In genomic region chr14:92613008-92613658, GRCh38 we compare ENCODE assay signal across 8 cellular contexts.
DNase-seq lines count a peak whose midpoint lies in the region; ATAC-seq, FAIRE-seq and TF ChIP-seq lines count a peak whose summit lies in the region.

No MANE protein-coding gene starts in this region.

- H3K4me1 Mint-ChIP-seq in T-helper 17 cell = peaks cover 45% of the 10 kb centered on the region

- no peaks in the 10 kb centered on the region for H3K27me3 Mint-ChIP-seq in T-helper 17 cell

- in situ Hi-C loops in HepG2 (cut with HindIII; ENCODE audit: extremely low pct_ligation_motif_present, low pct_unique_long_range_greater_than_20kb) = no loop called here

- H3K9me3 ChIP-seq in T-helper 17 cell (ENCODE audit: control insufficient read depth, low read length, poor library complexity, severe bottlenecking) (no peaks in the 10 kb centered on the region), ascending aorta (no peaks in the 10 kb centered on the region), HepG2 (ENCODE audit: low read length) (no peaks in the 10 kb centered on the region)

- H3K36me3 Mint-ChIP-seq in T-helper 17 cell (ENCODE audit: low read depth) = no peaks in the 10 kb centered on the region

- CTCF ChIA-PET in HepG2 (lab: Yijun Ruan, JAX; ENCODE audit: low intra/inter-chr PET ratio, low total read pairs) = no interaction called here

- H3K4me2 ChIP-seq in HepG2 (ENCODE audit: low read depth, low read length) = no peak overlapping the region

- BruUV-seq in HepG2 (replicated peaks; lab: Mats Ljungman, UMichigan) = no TSS peak

- H3K27ac ChIP-seq in 22Rv1 = no peak overlapping the region
- no peak overlapping the region for H3K27ac ChIP-seq in ascending aorta
- no peak overlapping the region for H3K27ac ChIP-seq in HepG2 (ENCODE audit: extremely low read length, insufficient read depth, low read length)

- no peaks in the 10 kb centered on the region for H3K79me2 ChIP-seq in HepG2 (ENCODE audit: insufficient read depth, low read length)

- H3K4me3 ChIP-seq in ascending aorta (no peak overlapping the region), HepG2 (replicated peaks in 1 of 3; ENCODE audit: insufficient read depth in 1 of 3, low read depth in 2 of 3, low read length in 3 of 3) (no peak overlapping the region)

- DNase-seq in GM19240 (ENCODE audit: insufficient read length, low spot score) (peak; percentile 29), T-helper 17 cell (peak; percentile 24 to 54 (median 41)), ascending aorta (ENCODE audit: low spot score in 2 of 2) (no peak), HepG2 (ENCODE audit: low spot score) (peak; percentile 20)
- peak; percentile 28 to 36 for DNase-seq in stimulated activated CD8-positive, alpha-beta memory T cell treated with anti-CD3 and anti-CD28 coated beads, Interleukin-7, amount 100 ng/mL, for 4 hours (ENCODE audit: low read depth in 2 of 2)

- peaks cover 0 to 9% of the 10 kb centered on the region in 2 donors for H3K36me3 ChIP-seq in ascending aorta
- H3K36me3 ChIP-seq in HepG2 (replicated peaks in 1 of 2; ENCODE audit: control insufficient read depth in 1 of 2, insufficient read depth in 2 of 2, low read length in 2 of 2) = no peaks in the 10 kb centered on the region; a peak in 1 of 5 replicates

- peak; percentile 18 for FAIRE-seq in HepG2 (lab: Jason Lieb, UNC)

- TF ChIP-seq POLR2A in HepG2 (IDR thresholded peaks at IDR 0.05; ENCODE audit: insufficient read depth in 1 of 2, low read depth in 2 of 2, low read length in 2 of 2) = no peak

- TF ChIP-seq EP300 in HepG2 (IDR thresholded peaks at IDR 0.05; ENCODE audit: low read depth in 2 of 2, low read length in 2 of 2) (no peak), HepG2 (CRISPR knock-in tag; IDR thresholded peaks at IDR 0.05; ENCODE audit: borderline replicate concordance) (no peak)

- TF ChIP-seq CTCF in 22Rv1 (IDR thresholded peaks at IDR 0.05) = peak; percentile 90
- TF ChIP-seq CTCF in ascending aorta (IDR thresholded peaks at IDR 0.05) = peak in 2 of 3 experiments; percentile 60 to 62
- TF ChIP-seq CTCF in HepG2 (CRISPR knock-in tag; IDR thresholded peaks at IDR 0.05) = peak; percentile 80

- H3K4me3 Mint-ChIP-seq in T-helper 17 cell = no peak overlapping the region

- WGBS in HepG2 (ENCODE audit: low lambda C conversion rate) = 67% methylated on average over 11 of the region's 11 CpGs

- H3K27me3 ChIP-seq in ascending aorta (no peaks in the 10 kb centered on the region), HepG2 (ENCODE audit: control insufficient read depth in 1 of 2, insufficient read depth in 2 of 2, low read length in 2 of 2) (no peaks in the 10 kb centered on the region)

- no peaks in the 10 kb centered on the region for H3K4me1 ChIP-seq in ascending aorta
- H3K4me1 ChIP-seq in HepG2 (ENCODE audit: insufficient read depth, low read length) = no peaks in the 10 kb centered on the region

- H3K9ac ChIP-seq in HepG2 (ENCODE audit: insufficient read depth, low read depth, low read length) = no peak overlapping the region

- H2AFZ ChIP-seq in HepG2 (ENCODE audit: low read length) = no peak overlapping the region

- H3K27ac Mint-ChIP-seq in T-helper 17 cell = peak overlapping the region; percentile 94

- ATAC-seq in T-helper 17 cell (peak; percentile 22), HepG2 (peak; percentile 93), GM18502 (IDR thresholded peaks at IDR 0.05; ENCODE audit: poor library complexity, unreplicated experiment) (no peak), HG02840 (IDR thresholded peaks at IDR 0.05; ENCODE audit: low FRiP score, unreplicated experiment) (no peak)

- no peaks in the 10 kb centered on the region for H4K20me1 ChIP-seq in HepG2 (ENCODE audit: insufficient read depth, low read length)

- TF ChIP-seq RAD21 in HepG2 (CRISPR knock-in tag; IDR thresholded peaks at IDR 0.05) = peak; percentile 36; the same call in 1 of the 2 replicates

- POLR2A ChIA-PET in HepG2 (lab: Yijun Ruan, JAX) = no interaction called here

- intact Hi-C loops in ascending aorta (cut with DNase I) = no loop called here
- intact Hi-C loops in HepG2 (cut with micrococcal nuclease; ENCODE audit: unreplicated experiment) = no loop called here

TF ChIP-seq in HepG2, 621 proteins besides CTCF, POLR2A, EP300 and RAD21 (continues in another document):
- TF ChIP-seq XRCC5 (optimal IDR thresholded peaks at IDR 0.05; ENCODE audit: low read length) (peak; percentile 75), ISL2 (CRISPR knock-in tag; IDR thresholded peaks at IDR 0.05) (no peak), SALL1 (CRISPR knock-in tag; IDR thresholded peaks at IDR 0.05) (peak; percentile 32; the same call in 1 of the 2 replicates), LRRFIP1 (CRISPR knock-in tag; conservative IDR thresholded peaks at IDR 0.05) (no peak), STAG1 (CRISPR knock-in tag; IDR thresholded peaks at IDR 0.05) (peak; percentile 78), SP4 (CRISPR knock-in tag; IDR thresholded peaks at IDR 0.05) (no peak), ZC3H13 (CRISPR knock-in tag; IDR thresholded peaks at IDR 0.05) (no peak), ZNF230 (CRISPR knock-in tag; IDR thresholded peaks at IDR 0.05) (no peak), TEAD3 (CRISPR knock-in tag; optimal IDR thresholded peaks at IDR 0.05; ENCODE audit: borderline replicate concordance) (peak; percentile 13), SMC3 (IDR thresholded peaks at IDR 0.05; ENCODE audit: low read length) (peak; percentile 48), ZNF552 (CRISPR knock-in tag; IDR thresholded peaks at IDR 0.05; ENCODE audit: borderline replicate concordance) (no peak), HNF1B (CRISPR knock-in tag; IDR thresholded peaks at IDR 0.05) (0 out of 2 replicates have a peak, but pooled peaks have one; percentile 23), ZNF891 (CRISPR knock-in tag; IDR thresholded peaks at IDR 0.05) (no peak), ETS1 (CRISPR knock-in tag; IDR thresholded peaks at IDR 0.05) (no peak), HNRNPL (IDR thresholded peaks at IDR 0.05; ENCODE audit: low read depth, low read length) (peak; percentile 78; the same call in 1 of the 2 replicates), ZNF569 (CRISPR knock-in tag; IDR thresholded peaks at IDR 0.05; ENCODE audit: borderline replicate concordance) (no peak), ZNF574 (CRISPR knock-in tag; IDR thresholded peaks at IDR 0.05) (0 out of 2 replicates have a peak, but pooled peaks have one; percentile 17)

Comparison
In these comparisons a context has a peak if more than half of its experiments do, and no peak if none do; other contexts are left out.
1. DNase-seq: peak in GM19240 (single experiment), T-helper 17 cell (3 of 3), HepG2 (single experiment) and stimulated activated CD8-positive, alpha-beta memory T cell treated with anti-CD3 and anti-CD28 coated beads, Interleukin-7, amount 100 ng/mL, for 4 hours (2 of 2); none in ascending aorta (0 of 2).
2. ATAC-seq: peak in T-helper 17 cell (single experiment) and HepG2 (single experiment); none in GM18502 (single experiment) and HG02840 (single experiment).
3. Peak in every context shown above with its lines, with median percentiles within 50 percentile points of each other: CTCF ChIP-seq.